ENCODE assay signal across 19 cellular contexts in genomic region chr10:55203319-55203718, GRCh38.
DNase-seq lines count a peak whose midpoint lies in the region; ATAC-seq and TF ChIP-seq lines count a peak whose summit lies in the region.
"Had no signal": no experiment of that assay in that cellular context is flagged by ENCODE, and none has a peak within 500 bp of the region (broad histone marks: within the 10 kb centered on the region; RNA-seq: fewer than 3 reads in every experiment).

No MANE protein-coding gene starts in this region.

- DNase-seq in iris pigment epithelial cell (ENCODE audit: low read depth) (peak; percentile 24), ACHN (no peak), middle frontal gyrus (ENCODE audit: extremely low spot score, low spot score) (no peak)
- no peak for DNase-seq in activated CD8-positive, alpha-beta memory T cell treated with anti-CD3 and anti-CD28 coated beads, Interleukin-2, amount 50 U/mL, for 48 hours
- DNase-seq: activated T-cell treated with anti-CD3 and anti-CD28 coated beads, Interleukin-2, amount 50 U/mL, for 1 hour; NCI-H1092; NCI-H2107; stimulated activated CD4-positive, alpha-beta T cell treated with anti-CD3 and anti-CD28 coated beads, Interleukin-12 subunit alpha, Interleukin-12 subunit beta, amount 100 ng/mL, for 4 hours; SW 1271; thyroid gland had no signal

- no peak overlapping the region for H3K27ac Mint-ChIP-seq in activated T-helper 17 cell treated with anti-CD3 and anti-CD28 coated beads, Interleukin-2, amount 50 U/mL, for 72 hours
- H3K27ac Mint-ChIP-seq: activated naive CD8-positive, alpha-beta T cell; natural killer cell treated with Interleukin-12 subunit alpha and Interleukin-12 subunit beta and Interleukin-15 and Interleukin-18, amount 100 ng/mL, for 72 hours; stimulated activated effector memory CD8-positive, alpha-beta T cell treated with anti-CD3 and anti-CD28 coated beads, Interleukin-12 subunit alpha, Interleukin-12 subunit beta, amount 100 ng/mL, for 72 hours had no signal

- no peaks in the 10 kb centered on the region for H3K27me3 Mint-ChIP-seq in activated T-helper 17 cell treated with anti-CD3 and anti-CD28 coated beads, Interleukin-2, amount 50 U/mL, for 72 hours
- H3K27me3 Mint-ChIP-seq: activated naive CD8-positive, alpha-beta T cell; natural killer cell treated with Interleukin-12 subunit alpha and Interleukin-12 subunit beta and Interleukin-15 and Interleukin-18, amount 100 ng/mL, for 72 hours had no signal

- peaks cover 18% of the 10 kb centered on the region for H3K9me3 Mint-ChIP-seq in activated T-helper 17 cell treated with anti-CD3 and anti-CD28 coated beads, Interleukin-2, amount 50 U/mL, for 72 hours

- no peaks in the 10 kb centered on the region for H3K9me3 ChIP-seq in OCI-LY3 (ENCODE audit: insufficient read depth, low read length)
- H3K9me3 ChIP-seq: thyroid gland had no signal

- no peak overlapping the region for H3K4me3 ChIP-seq in OCI-LY3 (ENCODE audit: low read length)
- H3K4me3 ChIP-seq: K562, thyroid gland had no signal

- peak overlapping the region; percentile 24; the same call in 1 of the 2 replicates for H3K4me2 ChIP-seq in OCI-LY3 (ENCODE audit: low read length)

- H3K36me3 ChIP-seq in OCI-LY3 (replicated peaks; ENCODE audit: low read depth, low read length), result no peaks in the 10 kb centered on the region
- H3K36me3 ChIP-seq: thyroid gland had no signal

- no peaks in the 10 kb centered on the region for H3K4me1 Mint-ChIP-seq in activated T-helper 17 cell treated with anti-CD3 and anti-CD28 coated beads, Interleukin-2, amount 50 U/mL, for 72 hours
- H3K4me1 Mint-ChIP-seq: stimulated activated effector memory CD8-positive, alpha-beta T cell treated with anti-CD3 and anti-CD28 coated beads, Interleukin-12 subunit alpha, Interleukin-12 subunit beta, amount 100 ng/mL, for 72 hours had no signal

- no peak for TF ChIP-seq CTCF in OCI-LY3 (IDR thresholded peaks at IDR 0.05; ENCODE audit: low read depth, low read length)

- peaks cover 11% of the 10 kb centered on the region for H3K4me1 ChIP-seq in OCI-LY3 (ENCODE audit: low read length)
- H3K4me1 ChIP-seq: thyroid gland had no signal

- no peaks in the 10 kb centered on the region for H3K27me3 ChIP-seq in OCI-LY3 (ENCODE audit: low read depth, low read length)
- H3K27me3 ChIP-seq: thyroid gland had no signal

- no peak overlapping the region for H3K9ac ChIP-seq in OCI-LY3 (ENCODE audit: low read length)

- no peak overlapping the region for H3K4me3 Mint-ChIP-seq in activated T-helper 17 cell treated with anti-CD3 and anti-CD28 coated beads, Interleukin-2, amount 50 U/mL, for 72 hours
- H3K4me3 Mint-ChIP-seq: activated naive CD8-positive, alpha-beta T cell; natural killer cell treated with Interleukin-12 subunit alpha and Interleukin-12 subunit beta and Interleukin-15 and Interleukin-18, amount 100 ng/mL, for 72 hours; stimulated activated effector memory CD8-positive, alpha-beta T cell treated with anti-CD3 and anti-CD28 coated beads, Interleukin-12 subunit alpha, Interleukin-12 subunit beta, amount 100 ng/mL, for 72 hours had no signal

- H3K27ac ChIP-seq in OCI-LY3 (ENCODE audit: low read length), result no peak overlapping the region
- H3K27ac ChIP-seq: HL-60, thyroid gland had no signal

- peak; percentile 73 for ATAC-seq in GM18867 (IDR thresholded peaks at IDR 0.05; ENCODE audit: unreplicated experiment)
- peak; percentile 76 for ATAC-seq in HG03103 (IDR thresholded peaks at IDR 0.05; ENCODE audit: low read depth, unreplicated experiment)
- ATAC-seq in activated T-helper 17 cell treated with anti-CD3 and anti-CD28 coated beads, Interleukin-2, amount 50 U/mL, for 72 hours (replicated peaks), result no peak
- ATAC-seq: K562; natural killer cell treated with Interleukin-12 subunit alpha and Interleukin-12 subunit beta and Interleukin-15 and Interleukin-18, amount 100 ng/mL, for 72 hours; stimulated activated effector memory CD8-positive, alpha-beta T cell treated with anti-CD3 and anti-CD28 coated beads, Interleukin-12 subunit alpha, Interleukin-12 subunit beta, amount 100 ng/mL, for 72 hours had no signal

- no peak overlapping the region for H2AFZ ChIP-seq in OCI-LY3 (ENCODE audit: low read depth, low read length)

- no peaks in the 10 kb centered on the region for H3K79me2 ChIP-seq in OCI-LY3 (ENCODE audit: low read length)

- in situ Hi-C loops in ACHN (cut with HindIII; ENCODE audit: low pct_ligation_motif_present, low pct_unique_long_range_greater_than_20kb, low sequenced_read_pairs), result no loop called here

- H4K20me1 ChIP-seq in OCI-LY3 (ENCODE audit: insufficient read depth, low read length), result no peaks in the 10 kb centered on the region

- H3K36me3 Mint-ChIP-seq in activated T-helper 17 cell treated with anti-CD3 and anti-CD28 coated beads, Interleukin-2, amount 50 U/mL, for 72 hours (ENCODE audit: low read depth), result no peaks in the 10 kb centered on the region
- H3K36me3 Mint-ChIP-seq: activated naive CD8-positive, alpha-beta T cell; stimulated activated effector memory CD8-positive, alpha-beta T cell treated with anti-CD3 and anti-CD28 coated beads, Interleukin-12 subunit alpha, Interleukin-12 subunit beta, amount 100 ng/mL, for 72 hours had no signal
